ENCODE assay signal across 1 cellular context in genomic region chr13:102260256-102260655, GRCh38.
TF ChIP-seq lines count a peak whose summit lies in the region.

No MANE protein-coding gene starts in this region.

TF ChIP-seq in GM23338, 12 proteins besides CTCF, POLR2A, EP300 and RAD21 (continued from another document):
- TF ChIP-seq ZNF462 (CRISPR knock-in tag; IDR thresholded peaks at IDR 0.05) (no peak), EZH2 (IDR thresholded peaks at IDR 0.05; ENCODE audit: low read depth, unreplicated experiment) (no peak)
